8 cellular contexts compared by ENCODE assay signal in genomic region chr17:56913867-56914640, GRCh38. TPM values are rescaled to one million over a fixed set of nuclear protein-coding genes. Genes with fewer than 3 reads are reported as not detected.
DNase-seq lines count a peak whose midpoint lies in the region; ATAC-seq and TF ChIP-seq lines count a peak whose summit lies in the region.

Gene TRIM25, minus strand, starts transcription at chr17:56914049. Its CDS starts 61 bp downstream, at chr17:56913988.

- peaks cover 6 to 7% of the 10 kb centered on the region in 2 donors for H3K9me3 Mint-ChIP-seq in activated naive CD4-positive, alpha-beta T cell treated with anti-CD3 and anti-CD28 coated beads, Interleukin-2, amount 50 U/mL, for 72 hours

- H3K27ac ChIP-seq in osteoblast (ENCODE audit: low read depth, low read length) = peak within 1 kb of the TSS; percentile 88
- H3K27ac ChIP-seq in thoracic aorta = peak within 1 kb of the TSS; percentile 84 to 86

- peaks cover 7% of the 10 kb centered on the region for H4K20me1 ChIP-seq in osteoblast (ENCODE audit: insufficient read depth, low read length)

- no peaks in the 10 kb centered on the region for H3K36me3 ChIP-seq in osteoblast (ENCODE audit: insufficient read depth, low read length)
- H3K36me3 ChIP-seq in thoracic aorta = peaks cover under 1% of the 10 kb centered on the region

- H3K27ac Mint-ChIP-seq in activated naive CD4-positive, alpha-beta T cell treated with anti-CD3 and anti-CD28 coated beads, Interleukin-2, amount 50 U/mL, for 72 hours = peak within 1 kb of the TSS; percentile 99 to 100

- peak; percentile 73 for ATAC-seq in HG02571 (IDR thresholded peaks at IDR 0.05; ENCODE audit: unreplicated experiment)
- ATAC-seq in activated naive CD4-positive, alpha-beta T cell treated with anti-CD3 and anti-CD28 coated beads, Interleukin-2, amount 50 U/mL, for 72 hours = peak; percentile 72 to 79
- ATAC-seq in thoracic aorta (ENCODE audit: insufficient number of reproducible peaks, low FRiP score, low read depth) = peak; percentile 87

- peaks cover 56% of the 10 kb centered on the region for H3K79me2 ChIP-seq in osteoblast (ENCODE audit: insufficient read depth, low read length)

- H3K4me1 ChIP-seq in osteoblast (ENCODE audit: insufficient read depth, low read length) (peaks cover 32% of the 10 kb centered on the region), thoracic aorta (ENCODE audit: control insufficient read depth in 1 of 2, low read depth in 2 of 2) (peaks cover 22 to 36% of the 10 kb centered on the region in 2 donors)

- peak within 1 kb of the TSS; percentile 80 for H2AFZ ChIP-seq in osteoblast (ENCODE audit: low read length)

- H3K4me3 ChIP-seq in GM08714 (ENCODE audit: low read length) (peak within 1 kb of the TSS; percentile 79), osteoblast (ENCODE audit: insufficient read depth, low read length) (peak within 1 kb of the TSS; percentile 83), thoracic aorta (peak within 1 kb of the TSS; percentile 88)

- H3K36me3 Mint-ChIP-seq in activated naive CD4-positive, alpha-beta T cell treated with anti-CD3 and anti-CD28 coated beads, Interleukin-2, amount 50 U/mL, for 72 hours = peaks cover 31 to 71% of the 10 kb centered on the region in 2 donors

- DNase-seq in NCI-H1092 (lab: John Stamatoyannopoulos, UW) (peak; percentile 88), SKM-1 (lab: John Stamatoyannopoulos, UW; ENCODE audit: unreplicated experiment) (peak; percentile 85), glomerular visceral epithelial cell (ENCODE audit: extremely low spot score) (peak; percentile 92), osteoblast (ENCODE audit: insufficient read length, low spot score, missing footprints) (peak; percentile 99), thoracic aorta (ENCODE audit: low spot score) (peak; percentile 83)
- peak; percentile 79 to 87 for DNase-seq in activated naive CD4-positive, alpha-beta T cell treated with anti-CD3 and anti-CD28 coated beads, Interleukin-2, amount 50 U/mL, for 72 hours (ENCODE audit: low spot score in 2 of 2)

- peak within 1 kb of the TSS; percentile 92 for H3K4me2 ChIP-seq in osteoblast (ENCODE audit: insufficient read depth, low read length)

- TF ChIP-seq CTCF in osteoblast (IDR thresholded peaks at IDR 0.05; ENCODE audit: extremely low read depth, low read depth, low read length) (no peak), thoracic aorta (IDR thresholded peaks at IDR 0.05) (no peak)

- H3K27me3 ChIP-seq in osteoblast (ENCODE audit: insufficient read depth, low read length) = no peaks in the 10 kb centered on the region
- no peaks in the 10 kb centered on the region for H3K27me3 ChIP-seq in thoracic aorta (replicated peaks; ENCODE audit: insufficient read depth)

- H3K9me3 ChIP-seq in osteoblast (ENCODE audit: low read depth, low read length) (no peaks in the 10 kb centered on the region), thoracic aorta (no peaks in the 10 kb centered on the region)

RNA-seq across cellular contexts. Expression of gene TRIM25, which starts in this region (rescaled TPM):
- total RNA-seq in activated naive CD4-positive, alpha-beta T cell treated with anti-CD3 and anti-CD28 coated beads, Interleukin-2, amount 50 U/mL, for 72 hours = 100 to 1,000 TPM; 139 to 215 TPM
- total RNA-seq in osteoblast = 46.9 and 49.9 TPM in 2 replicates
- total RNA-seq in thoracic aorta = 10 to 100 TPM; 32.2 to 40.6 TPM

Comparison
In these comparisons a context has a peak if more than half of its experiments do, and no peak if none do; other contexts are left out.
1. Peak in every context shown above with its lines: DNase-seq, ATAC-seq, H3K4me3 ChIP-seq and H3K27ac ChIP-seq.